In genomic region chr10:116811691-116812090, GRCh38 we compare ENCODE assay signal across 36 cellular contexts. TPM values are rescaled to one million over a fixed set of nuclear protein-coding genes. Genes with fewer than 3 reads are reported as not detected.
"Had no signal": no experiment of that assay in that cellular context is flagged by ENCODE, and none has a peak within 500 bp of the region (broad histone marks: within the 10 kb centered on the region; RNA-seq: fewer than 3 reads in every experiment).

No MANE protein-coding gene starts in this region.

- H3K4me3 ChIP-seq: adrenal gland, ascending aorta, body of pancreas, breast epithelium, cardiac muscle cell had no signal

- ATAC-seq: activated naive CD4-positive, alpha-beta T cell treated with anti-CD3 and anti-CD28 coated beads, Interleukin-2, amount 50 U/mL, for 72 hours; activated naive CD8-positive, alpha-beta T cell treated with anti-CD3 and anti-CD28 coated beads, Interleukin-2, amount 50 U/mL, for 24 hours; activated T-cell treated with anti-CD3 and anti-CD28 coated beads, Interleukin-2, amount 50 U/mL, for 4 hours; activated T-cell treated with anti-CD3 and anti-CD28 coated beads, Interleukin-2, amount 50 U/mL, for 72 hours; activated T-helper 17 cell treated with anti-CD3 and anti-CD28 coated beads, Interleukin-2, amount 50 U/mL, for 72 hours; body of pancreas had no signal

- H3K9me3 ChIP-seq: adrenal gland, ascending aorta, body of pancreas, breast epithelium had no signal

- DNase-seq: activated effector memory CD4-positive, alpha-beta T cell treated with anti-CD3 and anti-CD28 coated beads, Interleukin-2, amount 50 U/mL, for 16 hours; activated effector memory CD4-positive, alpha-beta T cell treated with Interleukin-2 at 50 U/mL for 16 hours; activated gamma-delta T cell; activated gamma-delta T cell treated with Interleukin-2 at 50 U/mL for 16 hours; activated naive CD4-positive, alpha-beta T cell; activated naive CD4-positive, alpha-beta T cell treated with anti-CD3 and anti-CD28 coated beads for 36 hours; activated naive CD4-positive, alpha-beta T cell treated with anti-CD3 and anti-CD28 coated beads, Interleukin-2, amount 10 ng/mL, durations not matched to agents 7 days and 5 days; activated naive CD4-positive, alpha-beta T cell treated with anti-CD3 and anti-CD28 coated beads, Interleukin-2, amount 50 U/mL, for 16 hours; activated naive CD4-positive, alpha-beta T cell treated with Interleukin-2 at 50 U/mL for 16 hours; activated naive CD8-positive, alpha-beta T cell treated with anti-CD3 and anti-CD28 coated beads for 36 hours; activated naive CD8-positive, alpha-beta T cell treated with anti-CD3 and anti-CD28 coated beads, Interleukin-2, amount 10 ng/mL, durations not matched to agents 7 days and 5 days; activated naive CD8-positive, alpha-beta T cell treated with anti-CD3 and anti-CD28 coated beads, Interleukin-2, amount 50 U/mL, for 24 hours; activated T-cell treated with anti-CD3 and anti-CD28 coated beads for 4 hours; activated T-cell treated with anti-CD3 and anti-CD28 coated beads, Interleukin-2, amount 50 U/mL, for 1 hour; activated T-cell treated with anti-CD3 and anti-CD28 coated beads, Interleukin-2, amount 50 U/mL, for 24 hours; activated T-cell treated with anti-CD3 and anti-CD28 coated beads, Interleukin-2, amount 50 U/mL, for 4 hours; activated T-cell treated with anti-CD3 and anti-CD28 coated beads, Interleukin-2, amount 50 U/mL, for 48 hours; activated T-cell treated with anti-CD3 and anti-CD28 coated beads, Interleukin-2, amount 50 U/mL, for 72 hours; adrenal gland; amniotic stem cell; amygdala; anterior cingulate cortex; aorta; body of pancreas; brain microvascular endothelial cell; caudate nucleus; central memory CD4-positive, alpha-beta T cell; cerebellar nuclear complex had no signal

- H3K27ac ChIP-seq: adrenal gland, ascending aorta, body of pancreas, brain microvascular endothelial cell, breast epithelium, cardiac muscle cell had no signal

- H3K27me3 ChIP-seq: ascending aorta, brain microvascular endothelial cell, cardiac muscle cell had no signal

- H3K36me3 ChIP-seq: adrenal gland, ascending aorta, brain microvascular endothelial cell, breast epithelium, cardiac muscle cell had no signal

- H3K4me1 ChIP-seq: adrenal gland, ascending aorta, breast epithelium had no signal

RNA-seq across cellular contexts. Expression of gene ENO4, which starts 37.6 kb away (rescaled TPM):
- total RNA-seq: activated naive CD4-positive, alpha-beta T cell treated with anti-CD3 and anti-CD28 coated beads for 36 hours; activated naive CD4-positive, alpha-beta T cell treated with anti-CD3 and anti-CD28 coated beads, Interleukin-2, amount 50 U/mL, for 72 hours; activated naive CD8-positive, alpha-beta T cell treated with anti-CD3 and anti-CD28 coated beads for 36 hours; activated naive CD8-positive, alpha-beta T cell treated with anti-CD3 and anti-CD28 coated beads, Interleukin-2, amount 10 ng/mL, durations not matched to agents 7 days and 5 days; activated T-cell treated with anti-CD3 and anti-CD28 coated beads, Interleukin-2, amount 50 U/mL, for 4 hours; activated T-cell treated with anti-CD3 and anti-CD28 coated beads, Interleukin-2, amount 50 U/mL, for 72 hours; activated T-helper 1 cell treated with anti-CD3 and anti-CD28 coated beads, Interleukin-12 subunit alpha, Interleukin-12 subunit beta, Interleukin-2, Interleukin-4 antibody, amounts not matched to agents 30 ng/mL and 10 ng/mL and 1 ng/mL, durations not matched to agents 14 hours and 24 hours and 36 hours; activated T-helper 17 cell treated with anti-CD3 and anti-CD28 coated beads, Interleukin-2, amount 50 U/mL, for 72 hours; activated T-helper 2 cell treated with anti-CD3 and anti-CD28 coated beads, Interferon-gamma antibody, Interleukin-2, Interleukin-4, amounts not matched to agents 10 μg/mL and 5 μg/mL and 100 μg/mL, durations not matched to agents 14 hours and 24 hours and 36 hours; ascending aorta; bronchial epithelial cell had no signal
